Comparison of ENCODE assay signal across 1 cellular context in genomic region chr19:49017666-49018351, GRCh38.
TF ChIP-seq lines count a peak whose summit lies in the region.

No MANE protein-coding gene starts in this region.

TF ChIP-seq in K562, 482 proteins besides CTCF, POLR2A, EP300 and RAD21 (continued from another document and continues in another):
- TF ChIP-seq CEBPZ (IDR thresholded peaks at IDR 0.05; ENCODE audit: borderline replicate concordance, low read depth, low read length) (no peak), CREB5 (CRISPR knock-in tag; IDR thresholded peaks at IDR 0.05) (no peak), MNT (conservative IDR thresholded peaks at IDR 0.05) (peak; percentile 20 to 40; a peak in 1 of 4 replicates), SNAPC5 (CRISPR knock-in tag; IDR thresholded peaks at IDR 0.05) (no peak), FOXJ2 (tag; IDR thresholded peaks at IDR 0.05) (no peak), ZNF584 (CRISPR knock-in tag; IDR thresholded peaks at IDR 0.05; ENCODE audit: low read depth) (no peak), KDM5B (IDR thresholded peaks at IDR 0.05; ENCODE audit: insufficient replicate concordance, low read depth, low read length) (no peak), TAF9B (IDR thresholded peaks at IDR 0.05; ENCODE audit: partially characterized antibody) (no peak), KHSRP (IDR thresholded peaks at IDR 0.05) (no peak), KDM4B (IDR thresholded peaks at IDR 0.05; ENCODE audit: borderline replicate concordance in 2 of 2, low read depth in 1 of 2) (no peak), THAP7 (CRISPR knock-in tag; IDR thresholded peaks at IDR 0.05) (no peak), ZKSCAN3 (CRISPR knock-in tag; IDR thresholded peaks at IDR 0.05) (no peak), ZBTB9 (CRISPR knock-in tag; IDR thresholded peaks at IDR 0.05) (no peak), KAT8 (IDR thresholded peaks at IDR 0.05; ENCODE audit: low read depth) (no peak), ID3 (CRISPR knock-in tag; IDR thresholded peaks at IDR 0.05) (no peak), ID3 (tag; IDR thresholded peaks at IDR 0.05) (no peak), ZNF217 (CRISPR knock-in tag; IDR thresholded peaks at IDR 0.05) (no peak), ZNF655 (CRISPR knock-in tag; IDR thresholded peaks at IDR 0.05) (no peak), BACH1 (tag; IDR thresholded peaks at IDR 0.05) (no peak), CHD1 (IDR thresholded peaks at IDR 0.05; ENCODE audit: low read length) (no peak), ZBTB40 (IDR thresholded peaks at IDR 0.05) (no peak), ZBTB40 (CRISPR knock-in tag; IDR thresholded peaks at IDR 0.05) (no peak), EHMT2 (IDR thresholded peaks at IDR 0.05) (no peak), E2F5 (CRISPR knock-in tag; IDR thresholded peaks at IDR 0.05) (no peak), VEZF1 (CRISPR knock-in tag; IDR thresholded peaks at IDR 0.05) (no peak), SUPT5H (IDR thresholded peaks at IDR 0.05) (peak; percentile 54), ZNF133 (CRISPR knock-in tag; IDR thresholded peaks at IDR 0.05) (no peak), MCM7 (IDR thresholded peaks at IDR 0.05) (no peak), ZNF431 (CRISPR knock-in tag; IDR thresholded peaks at IDR 0.05) (no peak), SOX6 (IDR thresholded peaks at IDR 0.05) (no peak), ZBTB2 (IDR thresholded peaks at IDR 0.05) (no peak), HIVEP1 (CRISPR knock-in tag; IDR thresholded peaks at IDR 0.05) (no peak)
